ENCODE assay signal across 18 cellular contexts in the genomic region with DNA sequence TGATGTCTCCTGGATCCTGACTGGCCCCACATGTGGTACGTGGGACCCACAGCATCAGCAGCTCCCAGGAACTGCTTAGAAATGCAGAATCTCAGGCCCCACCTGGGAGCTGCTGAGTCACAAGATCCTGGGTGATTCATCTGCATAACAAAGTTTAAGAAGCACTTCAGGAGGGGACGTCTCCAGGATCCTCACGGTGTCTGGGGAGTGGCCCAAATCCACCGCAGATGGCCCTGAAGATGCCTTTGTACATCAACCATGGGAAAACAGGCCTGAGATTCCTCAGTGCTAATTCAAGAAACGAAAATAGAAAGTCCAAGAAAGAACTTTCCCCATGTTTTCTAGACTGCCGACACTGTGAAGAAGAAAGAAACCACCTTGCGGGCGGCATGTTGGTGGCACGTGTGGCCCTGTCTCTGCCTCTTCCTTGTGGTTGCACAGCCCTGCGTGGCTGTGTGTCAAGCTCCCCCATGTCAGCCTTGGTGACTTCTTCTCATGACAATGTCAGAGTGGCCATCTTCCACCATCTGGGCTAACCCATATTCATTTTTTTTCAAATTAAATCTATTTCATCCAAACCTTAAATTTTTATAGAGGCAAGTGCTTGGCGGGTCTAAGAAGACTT. TPM values are rescaled to one million over a fixed set of nuclear protein-coding genes. Genes with fewer than 3 reads are reported as not detected.
DNase-seq lines count a peak whose midpoint lies in the region; ATAC-seq and TF ChIP-seq lines count a peak whose summit lies in the region.
"Had no signal": no experiment of that assay in that cellular context is flagged by ENCODE, and none has a peak within 500 bp of the region (broad histone marks: within the 10 kb centered on the region; RNA-seq: fewer than 3 reads in every experiment).

No MANE protein-coding gene starts in this region.

- BruUV-seq in A673 (replicated peaks; lab: Mats Ljungman, UMichigan): no TSS peak

- H3K79me2 ChIP-seq in H9 (ENCODE audit: insufficient read depth, low read length): peaks cover 21% of the 10 kb centered on the region; the same call in 1 of the 2 replicates

- H3K36me3 Mint-ChIP-seq in H9 (ENCODE audit: insufficient read depth in 1 of 3, low read depth in 3 of 3): peaks cover 47 to 52% (median 51%) of the 10 kb centered on the region in 3 experiments
- peaks cover 32% of the 10 kb centered on the region for H3K36me3 Mint-ChIP-seq in activated T-helper 17 cell treated with anti-CD3 and anti-CD28 coated beads, Interleukin-2, amount 50 U/mL, for 72 hours (ENCODE audit: low read depth)
- peaks cover 50% of the 10 kb centered on the region for H3K36me3 Mint-ChIP-seq in T-helper 2 cell treated with Interferon-gamma antibody and Interleukin-4, amounts not matched to agents 5 μg/mL and 100 μg/mL, for 36 hours (ENCODE audit: low read depth)

- no peak overlapping the region for H2BK12ac ChIP-seq in H9 (ENCODE audit: insufficient read length, low read depth, low read length)

- peak overlapping the region in 2 of 3 experiments; percentile 89 to 90; a peak in 4 of 7 replicates for H3K27ac Mint-ChIP-seq in H9
- no peak overlapping the region for H3K27ac Mint-ChIP-seq in activated T-helper 17 cell treated with anti-CD3 and anti-CD28 coated beads, Interleukin-2, amount 50 U/mL, for 72 hours
- no peak overlapping the region for H3K27ac Mint-ChIP-seq in T-helper 2 cell treated with Interferon-gamma antibody and Interleukin-4, amounts not matched to agents 5 μg/mL and 100 μg/mL, for 36 hours
- H3K27ac Mint-ChIP-seq: activated T-helper 2 cell treated with anti-CD3 and anti-CD28 coated beads, Interferon-gamma antibody, Interleukin-2, Interleukin-4, amounts not matched to agents 10 μg/mL and 5 μg/mL and 100 μg/mL, durations not matched to agents 14 hours and 24 hours and 36 hours had no signal

- H2AFZ ChIP-seq in H9 (ENCODE audit: low read length): no peak overlapping the region

- H3K4me2 ChIP-seq in H9 (ENCODE audit: insufficient read depth, insufficient read length, low read length): no peak overlapping the region

- H3K4me3 ChIP-seq in AG10803 (ENCODE audit: low read length) (no peak overlapping the region), A673 (ENCODE audit: low read depth, low read length, poor library complexity, severe bottlenecking) (no peak overlapping the region)
- H3K4me3 ChIP-seq: SK-N-MC had no signal

- CTCF ChIA-PET in A673 (lab: Charles Lee): no interaction called here

- DNase-seq in AG10803 (ENCODE audit: low read depth): peak; percentile 61
- peak; percentile 62 for DNase-seq in H9
- peak; percentile 75 for DNase-seq in islet precursor cell
- DNase-seq in T-helper 2 cell treated with Interferon-gamma antibody and Interleukin-4, amounts not matched to agents 5 μg/mL and 100 μg/mL, for 36 hours (ENCODE audit: low spot score): no peak
- no peak for DNase-seq in A673 (ENCODE audit: low spot score)
- DNase-seq: CD4-positive, CD25-positive, alpha-beta regulatory T cell; central memory CD4-positive, alpha-beta T cell; erythroblast; GOT3; NCI-H748 treated with DMSO at 0.1 percent for 48 hours; stimulated activated CD4-positive, alpha-beta T cell treated with anti-CD3 and anti-CD28 coated beads, Interleukin-4, amount 100 ng/mL, for 4 hours had no signal

- H3K36me3 ChIP-seq in A673 (ENCODE audit: insufficient read depth, low read length, poor library complexity, severe bottlenecking): peaks cover 19% of the 10 kb centered on the region

- H4K8ac ChIP-seq in H9 (replicated peaks; ENCODE audit: insufficient read length, low read depth, low read length): no peak overlapping the region

- ATAC-seq in activated T-helper 17 cell treated with anti-CD3 and anti-CD28 coated beads, Interleukin-2, amount 50 U/mL, for 72 hours (replicated peaks): peak; percentile 50
- ATAC-seq in GM21786 (IDR thresholded peaks at IDR 0.05; ENCODE audit: unreplicated experiment): no peak
- no peak for ATAC-seq in GM18870 (IDR thresholded peaks at IDR 0.05; ENCODE audit: unreplicated experiment)

- TF ChIP-seq CTCF in AG10803 (conservative IDR thresholded peaks at IDR 0.05; ENCODE audit: low read length) (no peak), H9 (conservative IDR thresholded peaks at IDR 0.05) (no peak), A673 (conservative IDR thresholded peaks at IDR 0.05; ENCODE audit: low read depth, low read length) (no peak)

- H3K4me1 ChIP-seq in H9 (ENCODE audit: insufficient read depth, low read length) (peaks cover 2% of the 10 kb centered on the region; the same call in 1 of the 2 replicates), A673 (ENCODE audit: insufficient read depth, low read length, poor library complexity, severe bottlenecking) (peaks cover 24% of the 10 kb centered on the region)

- no peak overlapping the region for H2BK20ac ChIP-seq in H9 (ENCODE audit: low read depth, low read length, poor library complexity, severe bottlenecking)

- no peaks in the 10 kb centered on the region for H3K9me3 ChIP-seq in H9 (ENCODE audit: control insufficient read depth, low read depth, low read length)
- peaks cover 8% of the 10 kb centered on the region for H3K9me3 ChIP-seq in A673 (ENCODE audit: low read depth, low read length, poor library complexity, severe bottlenecking)

- H4K20me1 ChIP-seq in H9 (ENCODE audit: control insufficient read depth, insufficient read depth, insufficient read length): no peaks in the 10 kb centered on the region

- no peak overlapping the region for H3K9ac ChIP-seq in H9 (ENCODE audit: extremely low read depth, insufficient read length, low read length)

- H3K4me1 Mint-ChIP-seq in H9: peaks cover 37 to 48% of the 10 kb centered on the region in 2 experiments
- no peaks in the 10 kb centered on the region for H3K4me1 Mint-ChIP-seq in activated T-helper 17 cell treated with anti-CD3 and anti-CD28 coated beads, Interleukin-2, amount 50 U/mL, for 72 hours
- H3K4me1 Mint-ChIP-seq in T-helper 2 cell treated with Interferon-gamma antibody and Interleukin-4, amounts not matched to agents 5 μg/mL and 100 μg/mL, for 36 hours (ENCODE audit: low read depth): peaks cover 7% of the 10 kb centered on the region

- H3T11ph ChIP-seq in H9 (ENCODE audit: low read length): no peak overlapping the region

- no peak overlapping the region for H3K27ac ChIP-seq in H9 (ENCODE audit: insufficient read length, low read depth, low read length)
- H3K27ac ChIP-seq in A673 (ENCODE audit: low read depth, low read length, poor library complexity, severe bottlenecking): no peak overlapping the region
- H3K27ac ChIP-seq: SK-N-MC had no signal

- no peak overlapping the region for H3K4me3 Mint-ChIP-seq in H9
- H3K4me3 Mint-ChIP-seq in activated T-helper 17 cell treated with anti-CD3 and anti-CD28 coated beads, Interleukin-2, amount 50 U/mL, for 72 hours: no peak overlapping the region
- no peak overlapping the region for H3K4me3 Mint-ChIP-seq in T-helper 2 cell treated with Interferon-gamma antibody and Interleukin-4, amounts not matched to agents 5 μg/mL and 100 μg/mL, for 36 hours
- H3K4me3 Mint-ChIP-seq: CD4-positive, CD25-positive, alpha-beta regulatory T cell had no signal

- no peaks in the 10 kb centered on the region; the same call in 1 of the 2 replicates for H3K27me3 Mint-ChIP-seq in H9 (ENCODE audit: low read depth)
- no peaks in the 10 kb centered on the region for H3K27me3 Mint-ChIP-seq in activated T-helper 17 cell treated with anti-CD3 and anti-CD28 coated beads, Interleukin-2, amount 50 U/mL, for 72 hours
- H3K27me3 Mint-ChIP-seq in T-helper 2 cell treated with Interferon-gamma antibody and Interleukin-4, amounts not matched to agents 5 μg/mL and 100 μg/mL, for 36 hours (ENCODE audit: low read depth): no peaks in the 10 kb centered on the region
- H3K27me3 Mint-ChIP-seq: CD4-positive, CD25-positive, alpha-beta regulatory T cell had no signal

- no peak overlapping the region for H3K4ac ChIP-seq in H9 (ENCODE audit: low read depth, low read length)

- H3K18ac ChIP-seq in H9 (ENCODE audit: insufficient read length, low read depth, low read length): no peak overlapping the region

- intact Hi-C loops in A673 (cut with micrococcal nuclease; ENCODE audit: unreplicated experiment): loop anchor here (5.0 kb wide), 1 partner anchor 241 kb away; no protein-coding TSS in a partner anchor

- no peak overlapping the region for H4K5ac ChIP-seq in H9 (ENCODE audit: insufficient read length, low read depth, low read length)

- H3K79me1 ChIP-seq in H9 (ENCODE audit: insufficient read depth, low read depth, low read length, poor library complexity, severe bottlenecking): peaks cover 4% of the 10 kb centered on the region

- no peak overlapping the region for H2AK5ac ChIP-seq in H9 (ENCODE audit: insufficient read length, low read length)

- H4K91ac ChIP-seq in H9 (ENCODE audit: insufficient read length, low read depth, low read length): no peak overlapping the region

- no peak overlapping the region for H2BK15ac ChIP-seq in H9 (ENCODE audit: low read depth, low read length)

- H2BK5ac ChIP-seq in H9 (ENCODE audit: insufficient read length, low read length): no peak overlapping the region

- H3K14ac ChIP-seq in H9 (ENCODE audit: insufficient read depth, low read length): no peak overlapping the region

- H3K56ac ChIP-seq in H9 (ENCODE audit: insufficient read length, low read depth, low read length): no peak overlapping the region

- no peak overlapping the region for H3K23ac ChIP-seq in H9 (ENCODE audit: insufficient read length, low read depth, low read length)

- POLR2A ChIA-PET in A673 (lab: Charles Lee; ENCODE audit: low non-redundant PET): no interaction called here

- peaks cover 11 to 22% of the 10 kb centered on the region in 2 experiments for H3K9me3 Mint-ChIP-seq in H9
- no peaks in the 10 kb centered on the region for H3K9me3 Mint-ChIP-seq in activated T-helper 17 cell treated with anti-CD3 and anti-CD28 coated beads, Interleukin-2, amount 50 U/mL, for 72 hours
- no peaks in the 10 kb centered on the region for H3K9me3 Mint-ChIP-seq in T-helper 2 cell treated with Interferon-gamma antibody and Interleukin-4, amounts not matched to agents 5 μg/mL and 100 μg/mL, for 36 hours

- H3K23me2 ChIP-seq in H9 (ENCODE audit: insufficient read length, low read depth, low read length, poor library complexity, severe bottlenecking): no peaks in the 10 kb centered on the region

- H2BK120ac ChIP-seq in H9 (ENCODE audit: low read depth, low read length, poor library complexity, severe bottlenecking): no peak overlapping the region

- H3K27me3 ChIP-seq in H9 (ENCODE audit: insufficient read depth, low read length) (no peaks in the 10 kb centered on the region), A673 (replicated peaks; ENCODE audit: insufficient read depth, low read depth, low read length, poor library complexity) (no peaks in the 10 kb centered on the region)

- no CpG with 5 or more reads among the region's 11 CpGs for WGBS in H9 (ENCODE audit: extremely low coverage, insufficient read length, low lambda C conversion rate)

RNA-seq across cellular contexts. Expression of gene RRBP1, which starts 26.1 kb away (rescaled TPM):
- total RNA-seq in H9 (2021) (89.8 and 97.8 TPM in 2 replicates), A673 (2021) (75.9 and 82.8 TPM in 2 replicates)
- total RNA-seq in activated T-helper 17 cell treated with anti-CD3 and anti-CD28 coated beads, Interleukin-2, amount 50 U/mL, for 72 hours: 10 to 100 TPM; 21.6 to 32.5 TPM

RNA-seq across cellular contexts. Expression of gene BANF2, which starts 43.8 kb away (rescaled TPM):
- total RNA-seq in H9 (2021) (not detected in 2 replicates), A673 (2021) (not detected in 2 replicates)
- total RNA-seq in activated T-helper 17 cell treated with anti-CD3 and anti-CD28 coated beads, Interleukin-2, amount 50 U/mL, for 72 hours: not detected
- total RNA-seq: activated T-helper 2 cell treated with anti-CD3 and anti-CD28 coated beads, Interferon-gamma antibody, Interleukin-2, Interleukin-4, amounts not matched to agents 10 μg/mL and 5 μg/mL and 100 μg/mL, durations not matched to agents 14 hours and 24 hours and 36 hours; CD4-positive, CD25-positive, alpha-beta regulatory T cell; mononuclear cell; pulmonary artery endothelial cell had no signal

Comparison
In these comparisons a context has a peak if more than half of its experiments do, and no peak if none do; other contexts are left out.
1. DNase-seq: peak in AG10803 (single experiment), H9 (single experiment) and islet precursor cell (single experiment); none in T-helper 2 cell treated with Interferon-gamma antibody and Interleukin-4, amounts not matched to agents 5 μg/mL and 100 μg/mL, for 36 hours (single experiment) and A673 (single experiment).
2. H3K27ac Mint-ChIP-seq: peak in H9 (2 of 3); none in activated T-helper 17 cell treated with anti-CD3 and anti-CD28 coated beads, Interleukin-2, amount 50 U/mL, for 72 hours (single experiment) and T-helper 2 cell treated with Interferon-gamma antibody and Interleukin-4, amounts not matched to agents 5 μg/mL and 100 μg/mL, for 36 hours (single experiment).